In the genomic region with DNA sequence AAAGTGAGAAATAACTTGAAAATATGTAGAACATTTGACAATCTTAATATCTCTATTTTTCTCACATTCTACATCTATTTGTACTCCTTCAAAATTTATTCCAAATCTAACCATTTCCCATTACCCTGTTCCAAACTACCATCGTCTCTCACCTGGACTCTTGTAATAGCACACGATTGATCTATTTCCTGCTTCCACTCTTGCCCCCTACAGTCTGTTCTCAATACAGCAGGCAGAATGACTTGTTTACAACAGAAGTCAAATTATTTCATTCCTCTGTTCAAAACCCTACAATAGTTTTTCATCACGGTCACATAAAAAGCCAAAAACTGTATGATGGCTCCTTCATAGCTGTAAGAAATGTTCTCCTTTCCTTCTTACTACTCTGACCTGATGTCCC, we compare ENCODE assay signal across 1 cellular context.
TF ChIP-seq lines count a peak whose summit lies in the region.

No MANE protein-coding gene starts in this region.

TF ChIP-seq in H1, 55 proteins besides CTCF, POLR2A, EP300 and RAD21:
- TF ChIP-seq TCF12 (IDR thresholded peaks at IDR 0.05; ENCODE audit: low read depth, low read length) (no peak), TBP (IDR thresholded peaks at IDR 0.05; ENCODE audit: low read depth, low read length) (no peak), HDAC2 (IDR thresholded peaks at IDR 0.05; ENCODE audit: borderline replicate concordance in 1 of 2, low read depth in 2 of 2, low read length in 2 of 2) (no peak), SP4 (IDR thresholded peaks at IDR 0.05; ENCODE audit: low read length) (no peak), RBBP5 (IDR thresholded peaks at IDR 0.05; ENCODE audit: borderline replicate concordance, low read depth, low read length) (no peak), SP2 (IDR thresholded peaks at IDR 0.05; ENCODE audit: low read length) (no peak), SIX5 (IDR thresholded peaks at IDR 0.05; ENCODE audit: low read depth, low read length) (no peak), CBX5 (IDR thresholded peaks at IDR 0.05; ENCODE audit: low read depth, low read length) (no peak), BCL11A (IDR thresholded peaks at IDR 0.05; ENCODE audit: low read depth in 2 of 2, low read length in 2 of 2) (no peak), RXRA (IDR thresholded peaks at IDR 0.05; ENCODE audit: insufficient read depth, low read depth, low read length) (no peak), CBX8 (IDR thresholded peaks at IDR 0.05; ENCODE audit: borderline replicate concordance, low read depth, low read length) (no peak), GABPA (IDR thresholded peaks at IDR 0.05; ENCODE audit: borderline replicate concordance, insufficient read depth, low read length) (no peak), POU5F1 (IDR thresholded peaks at IDR 0.05; ENCODE audit: low read depth, low read length) (no peak), CHD1 (IDR thresholded peaks at IDR 0.05; ENCODE audit: low read depth, low read length) (no peak), SIRT6 (IDR thresholded peaks at IDR 0.05; ENCODE audit: low read length) (no peak), TAF7 (optimal IDR thresholded peaks at IDR 0.05; ENCODE audit: borderline replicate concordance, low read depth, low read length) (no peak), FOSL1 (IDR thresholded peaks at IDR 0.05; ENCODE audit: insufficient read depth, low read depth, low read length) (no peak)
- TF ChIP-seq, protein P1, sequence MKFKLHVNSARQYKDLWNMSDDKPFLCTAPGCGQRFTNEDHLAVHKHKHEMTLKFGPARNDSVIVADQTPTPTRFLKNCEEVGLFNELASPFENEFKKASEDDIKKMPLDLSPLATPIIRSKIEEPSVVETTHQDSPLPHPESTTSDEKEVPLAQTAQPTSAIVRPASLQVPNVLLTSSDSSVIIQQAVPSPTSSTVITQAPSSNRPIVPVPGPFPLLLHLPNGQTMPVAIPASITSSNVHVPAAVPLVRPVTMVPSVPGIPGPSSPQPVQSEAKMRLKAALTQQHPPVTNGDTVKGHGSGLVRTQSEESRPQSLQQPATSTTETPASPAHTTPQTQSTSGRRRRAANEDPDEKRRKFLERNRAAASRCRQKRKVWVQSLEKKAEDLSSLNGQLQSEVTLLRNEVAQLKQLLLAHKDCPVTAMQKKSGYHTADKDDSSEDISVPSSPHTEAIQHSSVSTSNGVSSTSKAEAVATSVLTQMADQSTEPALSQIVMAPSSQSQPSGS (IDR thresholded peaks at IDR 0.05; ENCODE audit: low read length), result no peak
